ENCODE assay signal across 10 cellular contexts in the genomic region with DNA sequence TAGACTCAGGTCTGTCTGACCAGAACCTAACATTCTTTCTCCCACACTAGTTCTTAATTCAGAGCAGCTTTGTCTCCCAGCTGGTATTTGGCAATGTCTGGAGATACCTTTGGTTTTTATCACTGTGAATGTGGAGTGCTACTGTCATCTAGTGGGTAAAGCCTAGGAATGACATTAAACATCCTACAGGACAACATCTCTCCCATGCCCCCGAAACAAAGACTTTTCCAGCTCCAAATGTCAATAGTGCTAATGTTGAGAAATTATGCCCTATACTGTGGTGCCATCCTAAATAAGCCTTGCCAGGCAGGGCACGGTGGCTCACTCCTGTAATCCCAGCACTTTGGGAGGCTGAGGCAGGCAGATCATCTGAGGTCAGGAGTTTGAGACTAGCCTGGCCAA. TPM values are rescaled to one million over a fixed set of nuclear protein-coding genes. Genes with fewer than 3 reads are reported as not detected.
A peak's percentile ranks its signal among the peaks of the same experiment; 100 is the strongest.
DNase-seq lines count a peak whose midpoint lies in the region; ATAC-seq, FAIRE-seq and TF ChIP-seq lines count a peak whose summit lies in the region.
"Had no signal": no experiment of that assay in that cellular context is flagged by ENCODE, and none has a peak within 500 bp of the region (broad histone marks: within the 10 kb centered on the region; RNA-seq: fewer than 3 reads in every experiment).

No MANE protein-coding gene starts in this region.

- 16 to 47% (median 32%) methylated on average over 2 of the region's 2 CpGs for WGBS in small intestine, 3 donors
- 72 to 75% methylated on average over 2 of the region's 2 CpGs for WGBS in upper lobe of left lung, 2 donors

- peaks cover 0 to 4% (median 1%) of the 10 kb centered on the region in 4 donors for H3K4me1 ChIP-seq in Peyer's patch
- H3K4me1 ChIP-seq in small intestine (ENCODE audit: control insufficient read depth in 2 of 2, insufficient read depth in 1 of 2, low read depth in 1 of 2, low read length in 1 of 2) = no peaks in the 10 kb centered on the region
- peaks cover 4 to 15% (median 9%) of the 10 kb centered on the region in 4 donors for H3K4me1 ChIP-seq in upper lobe of left lung

- no peak overlapping the region for H3K4me3 ChIP-seq in Peyer's patch
- no peak overlapping the region for H3K4me3 ChIP-seq in fibroblast of mammary gland (ENCODE audit: control insufficient read depth, low read depth, low read length)
- no peak overlapping the region for H3K4me3 ChIP-seq in small intestine (ENCODE audit: low read depth in 1 of 2, low read length in 2 of 2)
- no peak overlapping the region for H3K4me3 ChIP-seq in upper lobe of left lung
- H3K4me3 ChIP-seq: SJSA1 had no signal

- H3K36me3 ChIP-seq in Peyer's patch (no peaks in the 10 kb centered on the region), small intestine (ENCODE audit: control insufficient read depth in 2 of 2, insufficient read depth in 2 of 2, low read length in 2 of 2) (no peaks in the 10 kb centered on the region), upper lobe of left lung (no peaks in the 10 kb centered on the region)
- H3K36me3 ChIP-seq: SJSA1 had no signal

- TF ChIP-seq POLR2A in Peyer's patch (IDR thresholded peaks at IDR 0.05) = no peak
- no peak for TF ChIP-seq POLR2A in upper lobe of left lung (IDR thresholded peaks at IDR 0.05)

- H3K9me3 ChIP-seq in Peyer's patch (no peaks in the 10 kb centered on the region), small intestine (ENCODE audit: control insufficient read depth, low read depth) (no peaks in the 10 kb centered on the region), upper lobe of left lung (no peaks in the 10 kb centered on the region)
- H3K9me3 ChIP-seq: SJSA1 had no signal

- no peak for FAIRE-seq in small intestine (lab: Jason Lieb, UNC)

- DNase-seq in DMS 273 (lab: John Stamatoyannopoulos, UW; ENCODE audit: unreplicated experiment) (peak; percentile 45), DMS 273 treated with DMSO at 0.1 percent for 48 hours (lab: John Stamatoyannopoulos, UW) (no peak), Peyer's patch (no peak), fibroblast of mammary gland (ENCODE audit: low read depth) (peak; percentile 93), small intestine (peak; percentile 73), upper lobe of left lung (no peak), NCI-H345 treated with DMSO at 0.1 percent for 48 hours (lab: John Stamatoyannopoulos, UW; ENCODE audit: unreplicated experiment) (no peak)
- DNase-seq: activated naive CD4-positive, alpha-beta T cell treated with anti-CD3 and anti-CD28 coated beads for 36 hours had no signal

- TF ChIP-seq CTCF in Peyer's patch (IDR thresholded peaks at IDR 0.05) = peak in 4 of 6 experiments; percentile 22 to 96 (median 88)
- TF ChIP-seq CTCF in fibroblast of mammary gland (conservative IDR thresholded peaks at IDR 0.05; ENCODE audit: control insufficient read depth, insufficient read depth, low read depth, low read length) = peak; percentile 96
- peak in 2 of 6 experiments; percentile 19 to 32 for TF ChIP-seq CTCF in upper lobe of left lung (IDR thresholded peaks at IDR 0.05)

- no peak for TF ChIP-seq EP300 in upper lobe of left lung (IDR thresholded peaks at IDR 0.05)

- no peaks in the 10 kb centered on the region for H3K27me3 ChIP-seq in Peyer's patch
- no peaks in the 10 kb centered on the region for H3K27me3 ChIP-seq in small intestine (ENCODE audit: control insufficient read depth in 2 of 2, insufficient read depth in 2 of 2, low read length in 2 of 2)
- no peaks in the 10 kb centered on the region for H3K27me3 ChIP-seq in upper lobe of left lung

- ATAC-seq in HG02610 (IDR thresholded peaks at IDR 0.05; ENCODE audit: unreplicated experiment) (no peak), upper lobe of left lung (ENCODE audit: low FRiP score in 2 of 2) (no peak)

- H3K27ac ChIP-seq in Peyer's patch = no peak overlapping the region
- H3K27ac ChIP-seq in small intestine (ENCODE audit: low read depth in 1 of 2, low read length in 1 of 2) = no peak overlapping the region
- no peak overlapping the region for H3K27ac ChIP-seq in upper lobe of left lung
- H3K27ac ChIP-seq: SJSA1 had no signal

RNA-seq across cellular contexts. Expression of a gene that starts 4.2 kb away (rescaled TPM):
- total RNA-seq in Peyer's patch (10 to 100 TPM in 1 of 4 donors, 1 to 10 TPM in 3; 6.0 to 30.5 (median 8.9) TPM), upper lobe of left lung (10 to 100 TPM in 4 of 6 donors, 1 to 10 TPM in 2; 9.4 to 12.2 (median 10.2) TPM)
- polyA plus RNA-seq in small intestine = 1 to 10 TPM; 1.8 to 4.7 (median 2.4) TPM

RNA-seq across cellular contexts. Expression of a gene that starts 50.4 kb away (rescaled TPM):
- 10 to 100 TPM; 24.8 to 70.0 (median 54.2) TPM for total RNA-seq in Peyer's patch
- 10 to 100 TPM; 13.2 to 64.8 (median 14.3) TPM for polyA plus RNA-seq in small intestine
- 100 to 1,000 TPM in 4 of 6 donors, 10 to 100 TPM in 2; 56.3 to 122 (median 107) TPM for total RNA-seq in upper lobe of left lung

Comparison
In these comparisons a context has a peak if more than half of its experiments do, and no peak if none do; other contexts are left out.
1. DNase-seq: peak in DMS 273 (single experiment), fibroblast of mammary gland (single experiment) and small intestine (single experiment); none in DMS 273 treated with DMSO at 0.1 percent for 48 hours (single experiment), Peyer's patch (0 of 3), upper lobe of left lung (0 of 2) and NCI-H345 treated with DMSO at 0.1 percent for 48 hours (single experiment).